In genomic region chr1:173410133-173410793, GRCh38 we compare ENCODE assay signal across 11 cellular contexts.
A peak's percentile ranks its signal among the peaks of the same experiment; 100 is the strongest.
DNase-seq lines count a peak whose midpoint lies in the region; ATAC-seq and TF ChIP-seq lines count a peak whose summit lies in the region.
"Had no signal": no experiment of that assay in that cellular context is flagged by ENCODE, and none has a peak within 500 bp of the region (broad histone marks: within the 10 kb centered on the region; RNA-seq: fewer than 3 reads in every experiment).

No MANE protein-coding gene starts in this region.

- peak; percentile 52 for ATAC-seq in activated CD4-positive, alpha-beta T cell treated with anti-CD3 and anti-CD28 coated beads for 36 hours
- peak; percentile 12 for ATAC-seq in HG03045 (IDR thresholded peaks at IDR 0.05; ENCODE audit: unreplicated experiment)
- ATAC-seq in activated CD8-positive, alpha-beta T cell treated with anti-CD3 and anti-CD28 coated beads for 36 hours: peak; percentile 68
- ATAC-seq in stimulated activated memory B cell treated with anti-CD40 and anti-IgM and Interleukin-4, amounts not matched to agents 10 μg/mL and 1 μg/mL and 100 μg/mL, for 72 hours: peak; percentile 31

- TF ChIP-seq CTCF in activated CD8-positive, alpha-beta T cell treated with anti-CD3 and anti-CD28 coated beads for 36 hours (IDR thresholded peaks at IDR 0.05): no peak

- POLR2A ChIA-PET in activated CD4-positive, alpha-beta T cell treated with anti-CD3 and anti-CD28 coated beads for 36 hours (lab: Charles Lee): no interaction called here
- POLR2A ChIA-PET in activated CD8-positive, alpha-beta T cell treated with anti-CD3 and anti-CD28 coated beads for 36 hours (lab: Charles Lee): interaction anchor here (1.1 kb wide), 1 partner anchor 67 kb away, joined by 3 read pairs; the partner anchor contains the start of gene PRDX6

- H3K4me3 Mint-ChIP-seq in activated CD4-positive, alpha-beta T cell treated with anti-CD3 and anti-CD28 coated beads for 36 hours: no peak overlapping the region
- no peak overlapping the region for H3K4me3 Mint-ChIP-seq in activated CD8-positive, alpha-beta T cell treated with anti-CD3 and anti-CD28 coated beads for 36 hours
- peak overlapping the region; percentile 71 for H3K4me3 Mint-ChIP-seq in stimulated activated memory B cell treated with anti-CD40 and anti-IgM and Interleukin-4, amounts not matched to agents 10 μg/mL and 1 μg/mL and 100 μg/mL, for 72 hours
- H3K4me3 Mint-ChIP-seq: activated CD4-positive, alpha-beta T cell treated with anti-CD3 and anti-CD28 coated beads, Interleukin-2, amount 10 ng/mL, durations not matched to agents 24 days and 14 days had no signal

- H3K27me3 Mint-ChIP-seq in activated CD4-positive, alpha-beta T cell treated with anti-CD3 and anti-CD28 coated beads for 36 hours: no peaks in the 10 kb centered on the region
- H3K27me3 Mint-ChIP-seq in activated CD8-positive, alpha-beta T cell treated with anti-CD3 and anti-CD28 coated beads for 36 hours: no peaks in the 10 kb centered on the region
- H3K27me3 Mint-ChIP-seq in stimulated activated memory B cell treated with anti-CD40 and anti-IgM and Interleukin-4, amounts not matched to agents 10 μg/mL and 1 μg/mL and 100 μg/mL, for 72 hours: no peaks in the 10 kb centered on the region
- H3K27me3 Mint-ChIP-seq: activated CD4-positive, alpha-beta T cell treated with anti-CD3 and anti-CD28 coated beads, Interleukin-2, amount 10 ng/mL, durations not matched to agents 24 days and 14 days had no signal

- intact Hi-C loops in activated CD4-positive, alpha-beta T cell treated with anti-CD3 and anti-CD28 coated beads for 36 hours (cut with DNase I, micrococcal nuclease): loop anchor here in 1 of 2 experiments (5.0 kb wide), 1 partner anchor 663 kb away; no protein-coding TSS in a partner anchor
- intact Hi-C loops in activated CD8-positive, alpha-beta T cell treated with anti-CD3 and anti-CD28 coated beads for 36 hours (cut with micrococcal nuclease): loop anchor here (5.0 to 10.0 kb wide), 2 partner anchors 595 to 663 kb away; no protein-coding TSS in a partner anchor

- H3K4me1 Mint-ChIP-seq in activated CD4-positive, alpha-beta T cell treated with anti-CD3 and anti-CD28 coated beads for 36 hours: peaks cover 40% of the 10 kb centered on the region
- H3K4me1 Mint-ChIP-seq in activated CD8-positive, alpha-beta T cell treated with anti-CD3 and anti-CD28 coated beads for 36 hours (ENCODE audit: low read depth): peaks cover 72% of the 10 kb centered on the region
- peaks cover 84% of the 10 kb centered on the region for H3K4me1 Mint-ChIP-seq in stimulated activated memory B cell treated with anti-CD40 and anti-IgM and Interleukin-4, amounts not matched to agents 10 μg/mL and 1 μg/mL and 100 μg/mL, for 72 hours

- H3K27ac ChIP-seq in caudate nucleus (ENCODE audit: low read depth, low read length): no peak overlapping the region
- H3K27ac ChIP-seq: right atrium auricular region had no signal

- H3K36me3 Mint-ChIP-seq in activated CD4-positive, alpha-beta T cell treated with anti-CD3 and anti-CD28 coated beads for 36 hours (ENCODE audit: low read depth): peaks cover 1% of the 10 kb centered on the region
- no peaks in the 10 kb centered on the region for H3K36me3 Mint-ChIP-seq in activated CD8-positive, alpha-beta T cell treated with anti-CD3 and anti-CD28 coated beads for 36 hours (ENCODE audit: low read depth)
- H3K36me3 Mint-ChIP-seq in stimulated activated memory B cell treated with anti-CD40 and anti-IgM and Interleukin-4, amounts not matched to agents 10 μg/mL and 1 μg/mL and 100 μg/mL, for 72 hours: no peaks in the 10 kb centered on the region

- H3K27ac Mint-ChIP-seq in activated CD4-positive, alpha-beta T cell treated with anti-CD3 and anti-CD28 coated beads for 36 hours: no peak overlapping the region
- H3K27ac Mint-ChIP-seq in activated CD8-positive, alpha-beta T cell treated with anti-CD3 and anti-CD28 coated beads for 36 hours: peak overlapping the region; percentile 70
- peak overlapping the region; percentile 96 for H3K27ac Mint-ChIP-seq in stimulated activated memory B cell treated with anti-CD40 and anti-IgM and Interleukin-4, amounts not matched to agents 10 μg/mL and 1 μg/mL and 100 μg/mL, for 72 hours
- H3K27ac Mint-ChIP-seq: activated CD4-positive, alpha-beta T cell treated with anti-CD3 and anti-CD28 coated beads, Interleukin-2, amount 10 ng/mL, durations not matched to agents 24 days and 14 days had no signal

- CTCF ChIA-PET in activated CD4-positive, alpha-beta T cell treated with anti-CD3 and anti-CD28 coated beads for 36 hours (lab: Charles Lee): interaction anchor here (0.6 to 1.1 kb wide), 3 partner anchors 10 to 458 kb away, joined by 3 to 4 read pairs (median 3); no protein-coding TSS in a partner anchor
- CTCF ChIA-PET in activated CD8-positive, alpha-beta T cell treated with anti-CD3 and anti-CD28 coated beads for 36 hours (lab: Charles Lee): interaction anchor here (0.8 to 1.6 kb wide), 3 partner anchors 10 to 665 kb away, joined by 3 to 9 read pairs (median 9); no protein-coding TSS in a partner anchor

- DNase-seq in activated CD4-positive, alpha-beta T cell treated with anti-CD3 and anti-CD28 coated beads for 36 hours: no peak
- no peak for DNase-seq in activated CD4-positive, alpha-beta T cell treated with anti-CD3 and anti-CD28 coated beads for 48 hours
- DNase-seq in activated CD8-positive, alpha-beta T cell treated with anti-CD3 and anti-CD28 coated beads for 36 hours: peak; percentile 49
- DNase-seq in caudate nucleus (lab: John Stamatoyannopoulos, UW) (no peak), NCI-H2171 treated with DMSO at 0.1 percent for 48 hours (lab: John Stamatoyannopoulos, UW) (no peak), NCI-H2029 treated with DMSO at 0.1 percent for 48 hours (lab: John Stamatoyannopoulos, UW) (no peak)
- DNase-seq: activated CD4-positive, alpha-beta T cell treated with anti-CD3 and anti-CD28 coated beads, Interleukin-2, amount 10 ng/mL, durations not matched to agents 24 days and 14 days; islet precursor cell had no signal

- no peaks in the 10 kb centered on the region for H3K9me3 Mint-ChIP-seq in activated CD4-positive, alpha-beta T cell treated with anti-CD3 and anti-CD28 coated beads for 36 hours (ENCODE audit: low read depth)
- H3K9me3 Mint-ChIP-seq in activated CD8-positive, alpha-beta T cell treated with anti-CD3 and anti-CD28 coated beads for 36 hours: no peaks in the 10 kb centered on the region
- H3K9me3 Mint-ChIP-seq in stimulated activated memory B cell treated with anti-CD40 and anti-IgM and Interleukin-4, amounts not matched to agents 10 μg/mL and 1 μg/mL and 100 μg/mL, for 72 hours: no peaks in the 10 kb centered on the region
- H3K9me3 Mint-ChIP-seq: activated CD4-positive, alpha-beta T cell treated with anti-CD3 and anti-CD28 coated beads, Interleukin-2, amount 10 ng/mL, durations not matched to agents 24 days and 14 days had no signal

Comparison
In these comparisons a context has a peak if more than half of its experiments do, and no peak if none do; other contexts are left out.
1. ATAC-seq: peak in every context shown above with its lines; median percentile 68 in activated CD8-positive, alpha-beta T cell treated with anti-CD3 and anti-CD28 coated beads for 36 hours; 52 in activated CD4-positive, alpha-beta T cell treated with anti-CD3 and anti-CD28 coated beads for 36 hours; 31 in stimulated activated memory B cell treated with anti-CD40 and anti-IgM and Interleukin-4, amounts not matched to agents 10 μg/mL and 1 μg/mL and 100 μg/mL, for 72 hours; 12 in HG03045.